In the genomic region with DNA sequence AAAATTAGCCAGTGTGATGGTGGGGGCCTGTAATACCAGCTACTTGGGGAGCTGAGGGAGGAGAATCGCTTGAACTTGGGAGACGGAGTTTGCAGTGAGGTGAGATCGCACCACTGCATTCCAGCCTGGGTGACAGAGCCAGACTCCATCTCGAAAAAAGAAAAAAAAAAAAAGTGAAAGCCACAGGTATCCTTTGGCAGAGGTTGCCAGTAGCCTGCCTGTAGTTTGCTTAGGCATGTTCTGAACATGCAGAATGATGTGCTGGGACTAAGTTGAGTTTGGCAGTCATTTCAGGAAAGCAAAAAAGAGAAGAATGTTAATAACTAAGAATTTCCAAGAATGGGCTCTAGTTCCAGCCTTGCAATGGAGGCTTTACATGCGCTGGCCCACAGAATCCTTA, we compare ENCODE assay signal across 18 cellular contexts.
DNase-seq lines count a peak whose midpoint lies in the region; ATAC-seq and TF ChIP-seq lines count a peak whose summit lies in the region.
"Had no signal": no experiment of that assay in that cellular context is flagged by ENCODE, and none has a peak within 500 bp of the region (broad histone marks: within the 10 kb centered on the region; RNA-seq: fewer than 3 reads in every experiment).

No MANE protein-coding gene starts in this region.

- TF ChIP-seq CTCF in MCF 10A (IDR thresholded peaks at IDR 0.05; ENCODE audit: unreplicated experiment) (no peak), left lung (IDR thresholded peaks at IDR 0.05) (no peak), uterus (IDR thresholded peaks at IDR 0.05) (no peak)

- H3K36me3 ChIP-seq in left lung (no peaks in the 10 kb centered on the region), uterus (no peaks in the 10 kb centered on the region)
- H3K36me3 ChIP-seq: esophagus muscularis mucosa, ovary had no signal

- H3K4me1 Mint-ChIP-seq in IgD-negative memory B cell (peaks cover 60 to 70% (median 61%) of the 10 kb centered on the region in 3 donors), MCF 10A (ENCODE audit: insufficient read depth, unreplicated experiment) (peaks cover 51% of the 10 kb centered on the region)
- peaks cover 54 to 80% of the 10 kb centered on the region in 2 donors for H3K4me1 Mint-ChIP-seq in stimulated activated naive B cell treated with anti-CD40 and anti-IgM and Interleukin-4, amounts not matched to agents 10 μg/mL and 1 μg/mL and 100 μg/mL, for 72 hours

- no peak for ATAC-seq in left lung
- peak; percentile 30 to 49 for ATAC-seq in stimulated activated naive B cell treated with anti-CD40 and anti-IgM and Interleukin-4, amounts not matched to agents 10 μg/mL and 1 μg/mL and 100 μg/mL, for 72 hours (replicated peaks)

- H3K27me3 Mint-ChIP-seq in IgD-negative memory B cell (no peaks in the 10 kb centered on the region), MCF 10A (ENCODE audit: insufficient read depth, unreplicated experiment) (no peaks in the 10 kb centered on the region)
- H3K27me3 Mint-ChIP-seq in stimulated activated naive B cell treated with anti-CD40 and anti-IgM and Interleukin-4, amounts not matched to agents 10 μg/mL and 1 μg/mL and 100 μg/mL, for 72 hours, result no peaks in the 10 kb centered on the region
- H3K27me3 Mint-ChIP-seq: activated naive CD4-positive, alpha-beta T cell treated with anti-CD3 and anti-CD28 coated beads, Interleukin-2, amount 50 U/mL, for 24 hours; central memory CD8-positive, alpha-beta T cell; natural killer cell treated with Interleukin-12 subunit alpha and Interleukin-12 subunit beta and Interleukin-15 and Interleukin-18, amount 100 ng/mL, for 72 hours had no signal

- peak overlapping the region; percentile 60 to 64 (median 63) for H3K27ac Mint-ChIP-seq in IgD-negative memory B cell
- peak overlapping the region; percentile 52 for H3K27ac Mint-ChIP-seq in MCF 10A (ENCODE audit: low read depth, unreplicated experiment)
- H3K27ac Mint-ChIP-seq in stimulated activated naive B cell treated with anti-CD40 and anti-IgM and Interleukin-4, amounts not matched to agents 10 μg/mL and 1 μg/mL and 100 μg/mL, for 72 hours, result peak overlapping the region; percentile 72

- H3K36me3 Mint-ChIP-seq in IgD-negative memory B cell (peaks cover 3% of the 10 kb centered on the region), MCF 10A (ENCODE audit: insufficient read depth, unreplicated experiment) (no peaks in the 10 kb centered on the region)
- H3K36me3 Mint-ChIP-seq in stimulated activated naive B cell treated with anti-CD40 and anti-IgM and Interleukin-4, amounts not matched to agents 10 μg/mL and 1 μg/mL and 100 μg/mL, for 72 hours, result peaks cover 2 to 4% of the 10 kb centered on the region in 2 donors
- H3K36me3 Mint-ChIP-seq: activated naive CD4-positive, alpha-beta T cell treated with anti-CD3 and anti-CD28 coated beads, Interleukin-2, amount 50 U/mL, for 24 hours had no signal

- no peaks in the 10 kb centered on the region for H3K9me3 Mint-ChIP-seq in IgD-negative memory B cell
- no peaks in the 10 kb centered on the region for H3K9me3 Mint-ChIP-seq in MCF 10A (ENCODE audit: unreplicated experiment)
- H3K9me3 Mint-ChIP-seq in stimulated activated naive B cell treated with anti-CD40 and anti-IgM and Interleukin-4, amounts not matched to agents 10 μg/mL and 1 μg/mL and 100 μg/mL, for 72 hours, result no peaks in the 10 kb centered on the region
- H3K9me3 Mint-ChIP-seq: activated naive CD4-positive, alpha-beta T cell treated with anti-CD3 and anti-CD28 coated beads, Interleukin-2, amount 50 U/mL, for 24 hours; CD8-positive, alpha-beta memory T cell; central memory CD8-positive, alpha-beta T cell had no signal

- DNase-seq in MCF 10A (ENCODE audit: unreplicated experiment) (peak; percentile 67), left lung (no peak), uterus (no peak), kidney tubule cell (ENCODE audit: low spot score) (no peak), NCI-H524 (lab: John Stamatoyannopoulos, UW) (no peak), NK-92 (lab: John Stamatoyannopoulos, UW; ENCODE audit: unreplicated experiment) (no peak)
- no peak for DNase-seq in stimulated activated naive B cell treated with anti-CD40 and anti-IgM and Interleukin-4, amounts not matched to agents 10 μg/mL and 1 μg/mL and 100 μg/mL, for 72 hours
- DNase-seq: activated CD4-positive, alpha-beta T cell treated with anti-CD3 and anti-CD28 coated beads for 1 hour; activated T-cell treated with anti-CD3 and anti-CD28 coated beads, Interleukin-2, amount 50 U/mL, for 48 hours; CD8-positive, alpha-beta memory T cell; NCI-H1694 treated with DMSO at 0.1 percent for 48 hours; ovary; T-helper 1 cell had no signal

- CTCF ChIA-PET in MCF 10A (lab: Yijun Ruan, JAX), result interaction anchor here (0.6 to 7.8 kb wide), 18 partner anchors 8 to 683 kb away, joined by 3 to 112 read pairs (median 4); a partner anchor contains a TSS

- BruUV-seq in MCF 10A (replicated peaks; lab: Mats Ljungman, UMichigan), result no TSS peak

- peaks cover 0 to 56% of the 10 kb centered on the region in 2 donors for H3K4me1 ChIP-seq in left lung
- H3K4me1 ChIP-seq in uterus, result no peaks in the 10 kb centered on the region

- TF ChIP-seq POLR2A in uterus (IDR thresholded peaks at IDR 0.05), result no peak

- POLR2A ChIA-PET in MCF 10A (lab: Yijun Ruan, JAX), result interaction anchor here (0.7 to 9.1 kb wide), 26 partner anchors 9 to 428 kb away, joined by 3 to 308 read pairs (median 6); a partner anchor contains a TSS

- H3K9me3 ChIP-seq in left lung (no peaks in the 10 kb centered on the region), uterus (no peaks in the 10 kb centered on the region)
- H3K9me3 ChIP-seq: esophagus muscularis mucosa, ovary had no signal

- H3K4me3 ChIP-seq in left lung (no peak overlapping the region), uterus (no peak overlapping the region)
- H3K4me3 ChIP-seq: esophagus muscularis mucosa, ovary had no signal

- H3K4me3 Mint-ChIP-seq in IgD-negative memory B cell (peak overlapping the region in 2 of 4 donors; percentile 61 to 93), MCF 10A (ENCODE audit: unreplicated experiment) (peak overlapping the region; percentile 18)
- peak overlapping the region in 1 of 2 donors; percentile 55 for H3K4me3 Mint-ChIP-seq in stimulated activated naive B cell treated with anti-CD40 and anti-IgM and Interleukin-4, amounts not matched to agents 10 μg/mL and 1 μg/mL and 100 μg/mL, for 72 hours
- H3K4me3 Mint-ChIP-seq: activated naive CD4-positive, alpha-beta T cell treated with anti-CD3 and anti-CD28 coated beads, Interleukin-2, amount 50 U/mL, for 24 hours; CD8-positive, alpha-beta memory T cell; central memory CD8-positive, alpha-beta T cell; natural killer cell treated with Interleukin-12 subunit alpha and Interleukin-12 subunit beta and Interleukin-15 and Interleukin-18, amount 100 ng/mL, for 72 hours had no signal

- no peaks in the 10 kb centered on the region for H3K27me3 ChIP-seq in left lung
- H3K27me3 ChIP-seq in uterus, result no peaks in the 10 kb centered on the region
- H3K27me3 ChIP-seq: esophagus muscularis mucosa, ovary had no signal

- intact Hi-C loops in MCF 10A (cut with micrococcal nuclease) (no loop called here), left lung (cut with DNase I) (no loop called here), uterus (cut with DNase I; ENCODE audit: low total_unique reads) (no loop called here)

- H3K27ac ChIP-seq in left lung, result peak overlapping the region; percentile 21 to 85
- H3K27ac ChIP-seq in uterus, result no peak overlapping the region
- H3K27ac ChIP-seq: esophagus muscularis mucosa, ovary had no signal

Comparison
In these comparisons a context has a peak if more than half of its experiments do, and no peak if none do; other contexts are left out.
1. H3K27ac ChIP-seq: peak in left lung (2 of 2); none in uterus (0 of 2).
2. Peak in every context shown above with its lines, with median percentiles within 50 percentile points of each other: H3K27ac Mint-ChIP-seq.